26 cellular contexts compared by ENCODE assay signal in genomic region chr7:152911904-152912303, GRCh38.
"Had no signal": no experiment of that assay in that cellular context is flagged by ENCODE, and none has a peak within 500 bp of the region (broad histone marks: within the 10 kb centered on the region; RNA-seq: fewer than 3 reads in every experiment).

No MANE protein-coding gene starts in this region.

- H3K4me3 ChIP-seq: adrenal gland, Peyer's patch, SJSA1 had no signal

- H3K9me3 ChIP-seq: adrenal gland, Peyer's patch had no signal

- H3K4me1 ChIP-seq: adrenal gland, Peyer's patch, SJSA1 had no signal

- H3K36me3 ChIP-seq: adrenal gland, Peyer's patch, SJSA1 had no signal

- H3K27ac ChIP-seq: adrenal gland, Peyer's patch, RWPE1, SJSA1 had no signal

- ATAC-seq: activated CD8-positive, alpha-beta T cell treated with anti-CD3 and anti-CD28 coated beads, Interleukin-2, amount 10 ng/mL, durations not matched to agents 7 days and 5 days; SK-N-SH treated with all-trans-retinoic acid at 6 μM for 48 hours had no signal

- DNase-seq: activated CD4-positive, alpha-beta T cell treated with anti-CD3 and anti-CD28 coated beads for 48 hours; activated CD4-positive, alpha-beta T cell treated with anti-CD3 and anti-CD28 coated beads, Interleukin-2, amount 50 U/mL, for 4 hours; activated CD4-positive, CD25-positive, alpha-beta regulatory T cell treated with anti-CD3 and anti-CD28 coated beads, Interleukin-2, amount 50 U/mL, for 72 hours; activated CD8-positive, alpha-beta memory T cell treated with anti-CD3 and anti-CD28 coated beads, Interleukin-2, amount 50 U/mL, for 48 hours; activated CD8-positive, alpha-beta T cell treated with anti-CD3 and anti-CD28 coated beads, Interleukin-2, amount 10 ng/mL, durations not matched to agents 7 days and 5 days; activated naive CD4-positive, alpha-beta T cell treated with anti-CD3 and anti-CD28 coated beads, Interleukin-2, amount 50 U/mL, for 16 hours; activated naive CD8-positive, alpha-beta T cell treated with anti-CD3 and anti-CD28 coated beads, Interleukin-2, amount 10 ng/mL, durations not matched to agents 7 days and 5 days; activated T-cell treated with anti-CD3 and anti-CD28 coated beads, Interleukin-2, amount 50 U/mL, for 1 hour; adrenal gland; anterior cingulate cortex; MM.1S; NCI-H1105; NCI-H146; NCI-H187 treated with DMSO at 0.1 percent for 48 hours; NCI-H2081 treated with DMSO at 0.1 percent for 48 hours; NCI-H345; NCI-H510A; NCI-H526 treated with DMSO at 0.1 percent for 48 hours; NK-92 treated with Interleukin-12 subunit alpha and Interleukin-12 subunit beta, amount 100 ng/mL, for 24 hours; OCI-M1; Peyer's patch; SHP77; SW 1271 had no signal

- H3K27me3 ChIP-seq: adrenal gland, Peyer's patch, SJSA1 had no signal
